12 cellular contexts compared by ENCODE assay signal in the genomic region with DNA sequence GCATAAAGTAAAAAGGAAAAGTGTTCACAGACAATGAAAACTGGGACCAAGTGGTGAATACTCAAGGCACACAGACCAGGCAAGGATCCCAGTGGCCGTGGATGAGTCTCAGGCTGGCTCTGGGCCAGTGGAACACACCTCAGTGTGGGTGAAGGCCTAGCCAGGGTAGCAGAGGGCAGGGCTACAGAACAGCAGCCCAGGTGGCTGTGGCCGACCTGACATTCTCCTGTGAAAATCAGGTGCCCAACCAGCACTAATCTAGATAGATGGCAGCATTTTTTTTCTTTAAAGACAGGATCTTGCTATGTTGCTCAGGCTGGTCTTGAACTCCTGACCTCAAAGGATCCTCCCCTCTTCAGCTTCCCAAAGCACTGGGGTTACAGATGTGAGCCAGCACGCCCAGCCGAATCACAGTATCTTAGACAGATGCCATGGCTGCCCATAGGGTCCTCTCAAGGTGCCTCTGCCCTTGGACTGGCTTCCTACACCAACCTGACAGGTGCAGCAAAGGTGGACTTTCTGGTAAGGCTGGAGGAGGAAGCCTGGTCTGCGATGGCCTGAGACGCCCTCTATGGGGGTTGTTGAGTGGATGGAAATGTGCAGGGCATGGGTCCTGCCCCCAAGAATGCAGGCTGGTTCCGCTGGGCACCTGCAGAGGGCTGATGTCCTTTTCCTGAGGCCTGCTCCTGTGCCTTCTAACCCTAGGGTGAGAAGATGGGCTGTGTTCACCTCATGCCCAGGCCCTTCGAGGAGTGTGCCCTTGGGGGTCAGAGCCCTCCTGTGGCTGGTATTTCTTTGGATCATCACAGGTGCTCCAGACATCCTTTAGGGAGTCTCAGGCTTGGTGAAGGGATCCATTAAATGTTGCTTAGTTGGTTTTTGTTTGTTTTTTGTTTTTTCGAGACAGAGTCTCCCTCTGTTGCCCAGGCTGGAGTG. TPM values are rescaled to one million over a fixed set of nuclear protein-coding genes. Genes with fewer than 3 reads are reported as not detected.
DNase-seq lines count a peak whose midpoint lies in the region; ATAC-seq and TF ChIP-seq lines count a peak whose summit lies in the region.
"Had no signal": no experiment of that assay in that cellular context is flagged by ENCODE, and none has a peak within 500 bp of the region (broad histone marks: within the 10 kb centered on the region; RNA-seq: fewer than 3 reads in every experiment).

No MANE protein-coding gene starts in this region.

- H3K4me3 ChIP-seq in Peyer's patch = no peak overlapping the region

- no peaks in the 10 kb centered on the region for H3K9me3 Mint-ChIP-seq in activated CD4-positive, alpha-beta T cell treated with anti-CD3 and anti-CD28 coated beads for 36 hours (ENCODE audit: low read depth)
- H3K9me3 Mint-ChIP-seq in endothelial cell (ENCODE audit: unreplicated experiment) = no peaks in the 10 kb centered on the region

- DNase-seq in activated CD4-positive, alpha-beta T cell treated with anti-CD3 and anti-CD28 coated beads for 36 hours = no peak
- DNase-seq in activated CD4-positive, alpha-beta T cell treated with anti-CD3 and anti-CD28 coated beads, Interleukin-2, amount 50 U/mL, for 48 hours = no peak
- DNase-seq in Peyer's patch (peak in 1 of 3 donors; percentile 68), endothelial cell (ENCODE audit: low spot score) (no peak), sciatic nerve (ENCODE audit: low spot score) (peak; percentile 60), Kasumi-1 (lab: John Stamatoyannopoulos, UW) (no peak)
- DNase-seq in stimulated activated CD4-positive, alpha-beta T cell treated with anti-CD3 and anti-CD28 coated beads, Interleukin-15, amount 100 ng/mL, for 24 hours = no peak
- DNase-seq: activated CD8-positive, alpha-beta memory T cell treated with anti-CD3 and anti-CD28 coated beads, Interleukin-2, amount 50 U/mL, for 48 hours; NCI-H2107; retina had no signal

- H3K4me1 Mint-ChIP-seq in activated CD4-positive, alpha-beta T cell treated with anti-CD3 and anti-CD28 coated beads for 36 hours = peaks cover 38% of the 10 kb centered on the region
- H3K4me1 Mint-ChIP-seq in endothelial cell (ENCODE audit: unreplicated experiment) = peaks cover 18% of the 10 kb centered on the region

- POLR2A ChIA-PET in activated CD4-positive, alpha-beta T cell treated with anti-CD3 and anti-CD28 coated beads for 36 hours (lab: Charles Lee) = no interaction called here

- peaks cover 7 to 77% (median 17%) of the 10 kb centered on the region in 4 donors for H3K4me1 ChIP-seq in Peyer's patch

- intact Hi-C loops in activated CD4-positive, alpha-beta T cell treated with anti-CD3 and anti-CD28 coated beads for 36 hours (cut with DNase I, micrococcal nuclease) = no loop called here
- intact Hi-C loops in sciatic nerve (cut with DNase I) = no loop called here

- peaks cover 0 to 16% (median 0%) of the 10 kb centered on the region in 3 donors for H3K36me3 ChIP-seq in Peyer's patch

- TF ChIP-seq POLR2A in Peyer's patch (IDR thresholded peaks at IDR 0.05) = peak in 1 of 2 donors; percentile 39

- TF ChIP-seq CTCF in Peyer's patch (IDR thresholded peaks at IDR 0.05) = peak in 1 of 6 experiments; percentile 6
- TF ChIP-seq CTCF in endothelial cell (IDR thresholded peaks at IDR 0.05; ENCODE audit: unreplicated experiment) = peak; percentile 17

- CTCF ChIA-PET in activated CD4-positive, alpha-beta T cell treated with anti-CD3 and anti-CD28 coated beads for 36 hours (lab: Charles Lee) = no interaction called here

- peaks cover 55% of the 10 kb centered on the region for H3K36me3 Mint-ChIP-seq in activated CD4-positive, alpha-beta T cell treated with anti-CD3 and anti-CD28 coated beads for 36 hours (ENCODE audit: low read depth)
- peaks cover 18% of the 10 kb centered on the region for H3K36me3 Mint-ChIP-seq in endothelial cell (ENCODE audit: low read depth, unreplicated experiment)

- H3K9me3 ChIP-seq in Peyer's patch = no peaks in the 10 kb centered on the region

- peak overlapping the region in 3 of 4 donors; percentile 58 to 100 (median 99) for H3K27ac ChIP-seq in Peyer's patch

- no peak overlapping the region for H3K4me3 Mint-ChIP-seq in activated CD4-positive, alpha-beta T cell treated with anti-CD3 and anti-CD28 coated beads for 36 hours
- peak overlapping the region; percentile 74 for H3K4me3 Mint-ChIP-seq in endothelial cell (ENCODE audit: unreplicated experiment)

- no peaks in the 10 kb centered on the region for H3K27me3 Mint-ChIP-seq in activated CD4-positive, alpha-beta T cell treated with anti-CD3 and anti-CD28 coated beads for 36 hours
- H3K27me3 Mint-ChIP-seq in endothelial cell (ENCODE audit: unreplicated experiment) = peaks cover 26% of the 10 kb centered on the region

- ATAC-seq in activated CD4-positive, alpha-beta T cell treated with anti-CD3 and anti-CD28 coated beads for 36 hours = no peak
- ATAC-seq in sciatic nerve (no peak), HG02938 (IDR thresholded peaks at IDR 0.05; ENCODE audit: unreplicated experiment) (no peak)

- no peaks in the 10 kb centered on the region for H3K27me3 ChIP-seq in Peyer's patch

- H3K27ac Mint-ChIP-seq in activated CD4-positive, alpha-beta T cell treated with anti-CD3 and anti-CD28 coated beads for 36 hours = peak overlapping the region; percentile 93
- H3K27ac Mint-ChIP-seq in endothelial cell (ENCODE audit: unreplicated experiment) = peak overlapping the region; percentile 73

RNA-seq across cellular contexts. Expression of gene P4HB, which starts 3.8 kb away (rescaled TPM):
- 100 to 1,000 TPM; 414 to 578 TPM for total RNA-seq in activated CD4-positive, alpha-beta T cell treated with anti-CD3 and anti-CD28 coated beads for 36 hours
- 1,000 to 10,000 TPM in 3 of 4 donors, 100 to 1,000 TPM in 1; 326 to 1,290 (median 1,196) TPM for total RNA-seq in Peyer's patch
- total RNA-seq in endothelial cell (ENCODE audit: unreplicated experiment) = 678 TPM
- 248 TPM for total RNA-seq in sciatic nerve

RNA-seq across cellular contexts. Expression of gene ARHGDIA, which starts 7.0 kb away (rescaled TPM):
- total RNA-seq in activated CD4-positive, alpha-beta T cell treated with anti-CD3 and anti-CD28 coated beads for 36 hours = 100 to 1,000 TPM; 513 to 661 TPM
- 100 to 1,000 TPM; 282 to 475 (median 350) TPM for total RNA-seq in Peyer's patch
- total RNA-seq in endothelial cell (ENCODE audit: unreplicated experiment) = 443 TPM
- 387 TPM for total RNA-seq in sciatic nerve

RNA-seq across cellular contexts. Expression of gene ALYREF, which starts 27.3 kb away (rescaled TPM):
- total RNA-seq in activated CD4-positive, alpha-beta T cell treated with anti-CD3 and anti-CD28 coated beads for 36 hours = 100 to 1,000 TPM; 197 to 230 TPM
- total RNA-seq in Peyer's patch = 10 to 100 TPM; 38.9 to 96.6 (median 45.3) TPM
- total RNA-seq in endothelial cell (ENCODE audit: unreplicated experiment) = 127 TPM
- 45.9 TPM for total RNA-seq in sciatic nerve

RNA-seq across cellular contexts. Expression of gene ANAPC11, which starts 27.4 kb away (rescaled TPM):
- 100 to 1,000 TPM in 1 of 2 experiments, 10 to 100 TPM in 1; 79.9 to 131 TPM for total RNA-seq in activated CD4-positive, alpha-beta T cell treated with anti-CD3 and anti-CD28 coated beads for 36 hours
- total RNA-seq in Peyer's patch (100 to 1,000 TPM in 1 of 4 donors, 10 to 100 TPM in 3; 69.3 to 126 (median 85.1) TPM), endothelial cell (ENCODE audit: unreplicated experiment) (121 TPM), sciatic nerve (58.2 TPM)

RNA-seq across cellular contexts. Expression of gene PPP1R27, which starts 29.3 kb away (rescaled TPM):
- not detected for total RNA-seq in activated CD4-positive, alpha-beta T cell treated with anti-CD3 and anti-CD28 coated beads for 36 hours
- total RNA-seq in Peyer's patch (not detected), endothelial cell (ENCODE audit: unreplicated experiment) (not detected), sciatic nerve (not detected)
- total RNA-seq: dermis microvascular lymphatic vessel endothelial cell had no signal
